ENCODE assay signal across 19 cellular contexts in genomic region chr1:51733793-51734522, GRCh38.
A peak's percentile ranks its signal among the peaks of the same experiment; 100 is the strongest.
DNase-seq lines count a peak whose midpoint lies in the region; ATAC-seq and TF ChIP-seq lines count a peak whose summit lies in the region.
"Had no signal": no experiment of that assay in that cellular context is flagged by ENCODE, and none has a peak within 500 bp of the region (broad histone marks: within the 10 kb centered on the region; RNA-seq: fewer than 3 reads in every experiment).

No MANE protein-coding gene starts in this region.

- no peak overlapping the region for H3K27ac Mint-ChIP-seq in endodermal cell
- H3K27ac Mint-ChIP-seq: immature natural killer cell had no signal

- H3K27me3 Mint-ChIP-seq in endodermal cell (ENCODE audit: insufficient read depth): no peaks in the 10 kb centered on the region
- H3K27me3 Mint-ChIP-seq: activated CD4-positive, alpha-beta T cell treated with anti-CD3 and anti-CD28 coated beads for 36 hours had no signal

- no peak overlapping the region for H3K4me3 Mint-ChIP-seq in endodermal cell
- H3K4me3 Mint-ChIP-seq: activated CD4-positive, alpha-beta T cell treated with anti-CD3 and anti-CD28 coated beads for 36 hours; immature natural killer cell had no signal

- peaks cover 44% of the 10 kb centered on the region for H3K4me1 Mint-ChIP-seq in endodermal cell

- DNase-seq in left lung (no peak), stomach (no peak), endodermal cell (no peak), SKM-1 treated with dmso at 0.1 percent for 144 hours (lab: John Stamatoyannopoulos, UW; ENCODE audit: unreplicated experiment) (no peak)
- no peak for DNase-seq in stimulated activated CD4-positive, alpha-beta T cell treated with anti-CD3 and anti-CD28 coated beads, Interleukin-12 subunit alpha, Interleukin-12 subunit beta, amount 100 ng/mL, for 4 hours
- DNase-seq: activated CD4-positive, alpha-beta T cell treated with anti-CD3 and anti-CD28 coated beads for 36 hours; activated T-cell treated with anti-CD3 and anti-CD28 coated beads, Interleukin-2, amount 50 U/mL, for 1 hour; DND-41; effector CD4-positive, alpha-beta T cell; foreskin melanocyte; immature natural killer cell; midbrain; NCI-H1105 treated with DMSO at 0.1 percent for 48 hours; Peyer's patch; stimulated activated CD4-positive, alpha-beta T cell treated with anti-CD3 and anti-CD28 coated beads, Interleukin-2, amount 100 ng/mL, for 24 hours; stimulated activated CD8-positive, alpha-beta memory T cell treated with anti-CD3 and anti-CD28 coated beads, Interleukin-4, amount 100 ng/mL, for 48 hours had no signal

- 62 to 64% (median 64%) methylated on average over 7 of the region's 7 CpGs for WGBS in stomach, 5 donors
- WGBS in endodermal cell (ENCODE audit: insufficient coverage in 1 of 2, insufficient read length in 1 of 2), 2 experiments: 79 to 89% methylated on average over 5 to 7 of the region's 7 CpGs

- H3K36me3 ChIP-seq in HUES48 (ENCODE audit: control insufficient read depth, insufficient read depth, low read length): no peaks in the 10 kb centered on the region
- no peaks in the 10 kb centered on the region for H3K36me3 ChIP-seq in left lung
- H3K36me3 ChIP-seq in stomach: no peaks in the 10 kb centered on the region
- H3K36me3 ChIP-seq in endodermal cell (ENCODE audit: control insufficient read depth, insufficient read depth, low read length): no peaks in the 10 kb centered on the region
- H3K36me3 ChIP-seq: Peyer's patch had no signal

- TF ChIP-seq POLR2A in stomach (IDR thresholded peaks at IDR 0.05): no peak

- no peaks in the 10 kb centered on the region for H3K27me3 ChIP-seq in HUES48 (ENCODE audit: control insufficient read depth, insufficient read depth, low read length)
- H3K27me3 ChIP-seq in left lung: no peaks in the 10 kb centered on the region
- no peaks in the 10 kb centered on the region for H3K27me3 ChIP-seq in stomach
- no peaks in the 10 kb centered on the region for H3K27me3 ChIP-seq in endodermal cell (ENCODE audit: control insufficient read depth, insufficient read depth, low read length, poor library complexity, severe bottlenecking)
- H3K27me3 ChIP-seq: Peyer's patch had no signal

- TF ChIP-seq EP300 in stomach (IDR thresholded peaks at IDR 0.05): no peak

- H3K9me3 ChIP-seq in HUES48 (ENCODE audit: control insufficient read depth, insufficient read depth, low read length) (no peaks in the 10 kb centered on the region), left lung (no peaks in the 10 kb centered on the region), stomach (no peaks in the 10 kb centered on the region), endodermal cell (ENCODE audit: control insufficient read depth, low read length) (no peaks in the 10 kb centered on the region)
- H3K9me3 ChIP-seq: Peyer's patch had no signal

- H3K9ac ChIP-seq in HUES48 (ENCODE audit: low read depth, low read length) (no peak overlapping the region), endodermal cell (ENCODE audit: extremely low read depth, low read length, poor library complexity, severe bottlenecking) (no peak overlapping the region)

- no peaks in the 10 kb centered on the region for H3K9me3 Mint-ChIP-seq in endodermal cell
- H3K9me3 Mint-ChIP-seq: immature natural killer cell had no signal

- H3K4me3 ChIP-seq in HUES48 (ENCODE audit: low read depth, low read length) (no peak overlapping the region), left lung (no peak overlapping the region), stomach (no peak overlapping the region), endodermal cell (ENCODE audit: low read length) (no peak overlapping the region)
- H3K4me3 ChIP-seq: Peyer's patch had no signal

- no peak for TF ChIP-seq CTCF in VCaP (conservative IDR thresholded peaks at IDR 0.05)
- TF ChIP-seq CTCF in left lung (IDR thresholded peaks at IDR 0.05): no peak
- no peak for TF ChIP-seq CTCF in stomach (IDR thresholded peaks at IDR 0.05)
- TF ChIP-seq CTCF in endodermal cell (conservative IDR thresholded peaks at IDR 0.05): no peak

- intact Hi-C loops in left lung (cut with DNase I) (no loop called here), stomach (cut with DNase I; ENCODE audit: low total_unique reads) (no loop called here)

- no peaks in the 10 kb centered on the region for H3K36me3 Mint-ChIP-seq in endodermal cell (ENCODE audit: low read depth)
- H3K36me3 Mint-ChIP-seq: immature natural killer cell had no signal

- peak overlapping the region; percentile 31 for H3K27ac ChIP-seq in HUES48 (ENCODE audit: low read depth, low read length)
- H3K27ac ChIP-seq in VCaP: peak overlapping the region; percentile 44
- H3K27ac ChIP-seq in left lung: peak overlapping the region; percentile 16 to 57
- H3K27ac ChIP-seq in stomach: peak overlapping the region in 4 of 5 donors; percentile 4 to 51 (median 31)
- H3K27ac ChIP-seq in endodermal cell (ENCODE audit: low read depth, low read length): no peak overlapping the region
- H3K27ac ChIP-seq: Peyer's patch had no signal

- ATAC-seq in left lung (no peak), HG03196 (IDR thresholded peaks at IDR 0.05; ENCODE audit: unreplicated experiment) (no peak)
- ATAC-seq: activated CD4-positive, alpha-beta T cell treated with anti-CD3 and anti-CD28 coated beads for 36 hours had no signal

- H3K4me1 ChIP-seq in HUES48 (ENCODE audit: control insufficient read depth, insufficient read depth, low read length) (peaks cover 29% of the 10 kb centered on the region), left lung (peaks cover 19 to 41% of the 10 kb centered on the region in 2 donors), stomach (peaks cover 42 to 94% (median 72%) of the 10 kb centered on the region in 4 donors), endodermal cell (ENCODE audit: control insufficient read depth, insufficient read depth, low read length) (peaks cover 4% of the 10 kb centered on the region)
